Comparison of ENCODE assay signal across 16 cellular contexts in genomic region chr2:64808092-64808491, GRCh38.
DNase-seq lines count a peak whose midpoint lies in the region; ATAC-seq and TF ChIP-seq lines count a peak whose summit lies in the region.
"Had no signal": no experiment of that assay in that cellular context is flagged by ENCODE, and none has a peak within 500 bp of the region (broad histone marks: within the 10 kb centered on the region; RNA-seq: fewer than 3 reads in every experiment).

No MANE protein-coding gene starts in this region.

- H3K9ac ChIP-seq in Karpas-422 (ENCODE audit: low read length) = no peak overlapping the region

- ATAC-seq in CD4-positive, CD25-positive, alpha-beta regulatory T cell (ENCODE audit: low read depth in 2 of 2) = no peak
- ATAC-seq in RWPE2 (ENCODE audit: low read depth) (no peak), GM21786 (IDR thresholded peaks at IDR 0.05; ENCODE audit: unreplicated experiment) (no peak), HG03342 (IDR thresholded peaks at IDR 0.05; ENCODE audit: unreplicated experiment) (no peak)
- ATAC-seq: natural killer cell, T-cell had no signal

- peak overlapping the region in 2 of 3 donors; percentile 30 to 72 for H3K27ac Mint-ChIP-seq in CD4-positive, CD25-positive, alpha-beta regulatory T cell
- H3K27ac Mint-ChIP-seq: natural killer cell, T-cell had no signal

- no peaks in the 10 kb centered on the region for H3K4me1 ChIP-seq in CD4-positive, CD25-positive, alpha-beta regulatory T cell (ENCODE audit: control insufficient read depth, insufficient read depth, low read length, poor library complexity, severe bottlenecking)
- H3K4me1 ChIP-seq in Karpas-422 (ENCODE audit: low read length) (peaks cover 21% of the 10 kb centered on the region), RWPE2 (ENCODE audit: insufficient read depth, poor library complexity, severe bottlenecking) (peaks cover 9% of the 10 kb centered on the region), hepatocyte (ENCODE audit: insufficient read depth) (no peaks in the 10 kb centered on the region)

- H2AFZ ChIP-seq in Karpas-422 (ENCODE audit: low read length) (no peak overlapping the region), hepatocyte (no peak overlapping the region)

- no peak overlapping the region for H3K4me3 Mint-ChIP-seq in CD4-positive, CD25-positive, alpha-beta regulatory T cell
- H3K4me3 Mint-ChIP-seq: natural killer cell, T-cell had no signal

- no peaks in the 10 kb centered on the region for H3K36me3 ChIP-seq in CD4-positive, CD25-positive, alpha-beta regulatory T cell (ENCODE audit: control insufficient read depth, insufficient read depth, low read length)
- no peaks in the 10 kb centered on the region for H3K36me3 ChIP-seq in Karpas-422 (ENCODE audit: insufficient read depth, low read length)
- no peaks in the 10 kb centered on the region for H3K36me3 ChIP-seq in RWPE2 (ENCODE audit: low read depth)
- H3K36me3 ChIP-seq in hepatocyte (replicated peaks; ENCODE audit: insufficient read depth, low read depth) = no peaks in the 10 kb centered on the region
- H3K36me3 ChIP-seq: esophagus muscularis mucosa had no signal

- H3K27ac ChIP-seq in CD4-positive, CD25-positive, alpha-beta regulatory T cell (ENCODE audit: insufficient read depth, low read length, poor library complexity, severe bottlenecking) = no peak overlapping the region
- H3K27ac ChIP-seq in Karpas-422 (ENCODE audit: low read length) = no peak overlapping the region
- H3K27ac ChIP-seq in RWPE2 (ENCODE audit: poor library complexity, severe bottlenecking) = peak overlapping the region; percentile 38
- H3K27ac ChIP-seq in hepatocyte = peak overlapping the region; percentile 32
- H3K27ac ChIP-seq: esophagus muscularis mucosa had no signal

- DNase-seq in CD4-positive, CD25-positive, alpha-beta regulatory T cell = no peak
- peak; percentile 76 for DNase-seq in Karpas-422
- DNase-seq in RWPE2 (ENCODE audit: low spot score) = no peak
- no peak for DNase-seq in hepatocyte (ENCODE audit: low spot score)
- DNase-seq in DMS153 treated with DMSO at 0.1 percent for 48 hours (lab: John Stamatoyannopoulos, UW; ENCODE audit: unreplicated experiment) = no peak
- no peak for DNase-seq in midbrain (lab: John Stamatoyannopoulos, UW)
- DNase-seq: AML-193, caudate nucleus, natural killer cell, NCI-H1436, NCI-H345, T-cell had no signal

- H4K20me1 ChIP-seq in Karpas-422 (ENCODE audit: insufficient read depth, low read depth, low read length) (no peaks in the 10 kb centered on the region), hepatocyte (ENCODE audit: insufficient read depth, poor library complexity, severe bottlenecking) (no peaks in the 10 kb centered on the region)

- H3K27me3 ChIP-seq in CD4-positive, CD25-positive, alpha-beta regulatory T cell (ENCODE audit: control insufficient read depth, insufficient read depth, low read length) = no peaks in the 10 kb centered on the region
- no peaks in the 10 kb centered on the region for H3K27me3 ChIP-seq in Karpas-422 (ENCODE audit: low read length)
- H3K27me3 ChIP-seq in RWPE2 (ENCODE audit: insufficient read depth, poor library complexity, severe bottlenecking) = no peaks in the 10 kb centered on the region
- no peaks in the 10 kb centered on the region for H3K27me3 ChIP-seq in hepatocyte
- H3K27me3 ChIP-seq: esophagus muscularis mucosa had no signal

- H3K9me2 ChIP-seq in Karpas-422 (replicated peaks; ENCODE audit: insufficient read depth, low read length) (no peaks in the 10 kb centered on the region), hepatocyte (replicated peaks; ENCODE audit: insufficient read depth) (no peaks in the 10 kb centered on the region)

- 85% methylated on average over 2 of the region's 2 CpGs for WGBS in hepatocyte (ENCODE audit: low lambda C conversion rate, missing lambda C conversion rate)

- no peaks in the 10 kb centered on the region for H3K79me2 ChIP-seq in Karpas-422 (ENCODE audit: low read length)
- H3K79me2 ChIP-seq in hepatocyte = no peaks in the 10 kb centered on the region

- no peaks in the 10 kb centered on the region for H3K9me3 ChIP-seq in CD4-positive, CD25-positive, alpha-beta regulatory T cell (ENCODE audit: control insufficient read depth in 2 of 2, low read length in 2 of 2)
- peaks cover 3% of the 10 kb centered on the region; the same call in 1 of the 2 replicates for H3K9me3 ChIP-seq in Karpas-422 (ENCODE audit: low read length)
- no peaks in the 10 kb centered on the region for H3K9me3 ChIP-seq in RWPE2 (ENCODE audit: severe bottlenecking)
- no peaks in the 10 kb centered on the region for H3K9me3 ChIP-seq in hepatocyte (ENCODE audit: low read depth)
- H3K9me3 ChIP-seq: esophagus muscularis mucosa had no signal

- peaks cover 0 to 3% (median 0%) of the 10 kb centered on the region in 7 donors for H3K9me3 Mint-ChIP-seq in CD4-positive, CD25-positive, alpha-beta regulatory T cell
- H3K9me3 Mint-ChIP-seq: natural killer cell, T-cell had no signal

- H3K4me3 ChIP-seq in CD4-positive, CD25-positive, alpha-beta regulatory T cell (ENCODE audit: low read depth, low read length) = no peak overlapping the region
- no peak overlapping the region for H3K4me3 ChIP-seq in Karpas-422 (ENCODE audit: low read length)
- H3K4me3 ChIP-seq in RWPE2 (ENCODE audit: severe bottlenecking) = no peak overlapping the region
- H3K4me3 ChIP-seq in hepatocyte = no peak overlapping the region
- H3K4me3 ChIP-seq: esophagus muscularis mucosa, lung had no signal

- TF ChIP-seq CTCF in RWPE2 (IDR thresholded peaks at IDR 0.05; ENCODE audit: poor library complexity, severe bottlenecking) (no peak), hepatocyte (IDR thresholded peaks at IDR 0.05; ENCODE audit: poor library complexity) (no peak)

- peaks cover 6 to 17% (median 11%) of the 10 kb centered on the region in 4 donors for H3K4me1 Mint-ChIP-seq in CD4-positive, CD25-positive, alpha-beta regulatory T cell

- H3K4me2 ChIP-seq in Karpas-422 (ENCODE audit: low read depth, low read length, poor library complexity, severe bottlenecking) (peak overlapping the region; percentile 5), hepatocyte (no peak overlapping the region)

- H3K36me3 Mint-ChIP-seq in CD4-positive, CD25-positive, alpha-beta regulatory T cell = no peaks in the 10 kb centered on the region
- H3K36me3 Mint-ChIP-seq: natural killer cell, T-cell had no signal

- H3K27me3 Mint-ChIP-seq in CD4-positive, CD25-positive, alpha-beta regulatory T cell = no peaks in the 10 kb centered on the region
- H3K27me3 Mint-ChIP-seq: T-cell had no signal

Comparison
In these comparisons a context has a peak if more than half of its experiments do, and no peak if none do; other contexts are left out.
1. H3K27ac ChIP-seq: peak in RWPE2 (single experiment) and hepatocyte (single experiment); none in CD4-positive, CD25-positive, alpha-beta regulatory T cell (single experiment) and Karpas-422 (single experiment).